Comparison of ENCODE assay signal across 1 cellular context in the genomic region with DNA sequence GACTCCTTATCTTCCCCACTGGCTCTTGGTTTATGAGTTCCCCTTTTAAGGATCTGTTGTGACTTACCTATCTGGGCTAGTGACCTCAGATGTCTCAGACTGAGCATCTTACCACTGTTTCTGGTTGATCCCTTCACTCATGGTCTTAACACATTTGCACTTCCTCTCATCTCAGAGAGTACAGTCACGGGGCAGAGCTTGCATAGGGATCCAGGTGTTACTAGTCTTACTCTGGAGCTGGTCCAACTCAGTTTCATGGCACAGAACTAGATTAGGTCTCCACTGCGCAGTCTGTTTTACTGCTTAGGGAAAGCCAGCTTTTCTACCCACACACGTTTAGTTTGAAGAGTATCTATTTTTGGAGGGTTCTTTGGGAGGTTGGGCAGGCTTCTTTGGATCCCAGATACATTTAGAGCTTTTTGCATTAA.
A peak's percentile ranks its signal among the peaks of the same experiment; 100 is the strongest.
TF ChIP-seq lines count a peak whose summit lies in the region.

No MANE protein-coding gene starts in this region.

TF ChIP-seq in K562, 482 proteins besides CTCF, POLR2A, EP300 and RAD21:
- TF ChIP-seq SPI1 (IDR thresholded peaks at IDR 0.05; ENCODE audit: borderline replicate concordance, low read depth, low read length) (peak; percentile 82; the same call in 1 of the 2 replicates), CTBP1 (IDR thresholded peaks at IDR 0.05; ENCODE audit: borderline replicate concordance) (peak; percentile 64; the same call in 1 of the 2 replicates), PBX2 (CRISPR knock-in tag; IDR thresholded peaks at IDR 0.05; ENCODE audit: low read depth) (no peak), PBX2 (tag; conservative IDR thresholded peaks at IDR 0.05; ENCODE audit: low read depth) (no peak), ZNF174 (CRISPR knock-in tag; IDR thresholded peaks at IDR 0.05) (no peak), JUND (IDR thresholded peaks at IDR 0.05; ENCODE audit: borderline replicate concordance, low read depth, low read length) (no peak), JUND (tag; IDR thresholded peaks at IDR 0.05; ENCODE audit: borderline replicate concordance, low read depth, low read length) (no peak), ZNF212 (CRISPR knock-in tag; IDR thresholded peaks at IDR 0.05) (no peak), SRF (CRISPR knock-in tag; IDR thresholded peaks at IDR 0.05) (peak in 1 of 2 experiments; percentile 47; a peak in 1 of 4 replicates), SMC3 (conservative IDR thresholded peaks at IDR 0.05; ENCODE audit: insufficient read depth, low read depth, low read length) (no peak)
- TF ChIP-seq, protein P1, sequence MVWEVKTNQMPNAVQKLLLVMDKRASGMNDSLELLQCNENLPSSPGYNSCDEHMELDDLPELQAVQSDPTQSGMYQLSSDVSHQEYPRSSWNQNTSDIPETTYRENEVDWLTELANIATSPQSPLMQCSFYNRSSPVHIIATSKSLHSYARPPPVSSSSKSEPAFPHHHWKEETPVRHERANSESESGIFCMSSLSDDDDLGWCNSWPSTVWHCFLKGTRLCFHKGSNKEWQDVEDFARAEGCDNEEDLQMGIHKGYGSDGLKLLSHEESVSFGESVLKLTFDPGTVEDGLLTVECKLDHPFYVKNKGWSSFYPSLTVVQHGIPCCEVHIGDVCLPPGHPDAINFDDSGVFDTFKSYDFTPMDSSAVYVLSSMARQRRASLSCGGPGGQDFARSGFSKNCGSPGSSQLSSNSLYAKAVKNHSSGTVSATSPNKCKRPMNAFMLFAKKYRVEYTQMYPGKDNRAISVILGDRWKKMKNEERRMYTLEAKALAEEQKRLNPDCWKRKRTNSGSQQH (CRISPR knock-in tag; IDR thresholded peaks at IDR 0.05) = no peak
- TF ChIP-seq, protein P2, sequence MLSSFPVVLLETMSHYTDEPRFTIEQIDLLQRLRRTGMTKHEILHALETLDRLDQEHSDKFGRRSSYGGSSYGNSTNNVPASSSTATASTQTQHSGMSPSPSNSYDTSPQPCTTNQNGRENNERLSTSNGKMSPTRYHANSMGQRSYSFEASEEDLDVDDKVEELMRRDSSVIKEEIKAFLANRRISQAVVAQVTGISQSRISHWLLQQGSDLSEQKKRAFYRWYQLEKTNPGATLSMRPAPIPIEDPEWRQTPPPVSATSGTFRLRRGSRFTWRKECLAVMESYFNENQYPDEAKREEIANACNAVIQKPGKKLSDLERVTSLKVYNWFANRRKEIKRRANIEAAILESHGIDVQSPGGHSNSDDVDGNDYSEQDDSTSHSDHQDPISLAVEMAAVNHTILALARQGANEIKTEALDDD (IDR thresholded peaks at IDR 0.05) = peak; percentile 74
TF ChIP-seq in K562: peak in this region for 4.
